Comparison of ENCODE assay signal across 11 cellular contexts in genomic region chr3:101791778-101792177, GRCh38.
A peak's percentile ranks its signal among the peaks of the same experiment; 100 is the strongest.
DNase-seq lines count a peak whose midpoint lies in the region; ATAC-seq and TF ChIP-seq lines count a peak whose summit lies in the region.
"Had no signal": no experiment of that assay in that cellular context is flagged by ENCODE, and none has a peak within 500 bp of the region (broad histone marks: within the 10 kb centered on the region; RNA-seq: fewer than 3 reads in every experiment).

No MANE protein-coding gene starts in this region.

- peak; percentile 82 for DNase-seq in RPMI8226
- DNase-seq in DMS 273 treated with DMSO at 0.1 percent for 48 hours (lab: John Stamatoyannopoulos, UW) = no peak
- no peak for DNase-seq in DMS79 treated with DMSO at 0.1 percent for 48 hours (lab: John Stamatoyannopoulos, UW)
- DNase-seq in HuH-7 (ENCODE audit: low spot score) = no peak
- DNase-seq: adrenal gland, erythroblast, NCI-H2171 treated with DMSO at 0.1 percent for 48 hours had no signal

- ATAC-seq in GM18498 (IDR thresholded peaks at IDR 0.05; ENCODE audit: unreplicated experiment) (peak; percentile 98), GM19455 (IDR thresholded peaks at IDR 0.05; ENCODE audit: unreplicated experiment) (peak; percentile 99), HG03039 (IDR thresholded peaks at IDR 0.05; ENCODE audit: unreplicated experiment) (peak; percentile 96), SK-N-SH treated with all-trans-retinoic acid at 6 μM for 48 hours (no peak)

TF ChIP-seq in SK-N-SH treated with all-trans-retinoic acid at 6 μM for 48 hours, 23 proteins besides CTCF, POLR2A, EP300 and RAD21:
- no peak for TF ChIP-seq PATZ1 (CRISPR knock-in tag; IDR thresholded peaks at IDR 0.05; ENCODE audit: borderline replicate concordance)
- no peak for TF ChIP-seq TCF4 (CRISPR knock-in tag; IDR thresholded peaks at IDR 0.05; ENCODE audit: borderline replicate concordance)
- no peak for TF ChIP-seq ESRRG (CRISPR knock-in tag; IDR thresholded peaks at IDR 0.05)
